7 cellular contexts compared by ENCODE assay signal in genomic region chr7:54664235-54665228, GRCh38.
DNase-seq lines count a peak whose midpoint lies in the region; ATAC-seq and TF ChIP-seq lines count a peak whose summit lies in the region.

No MANE protein-coding gene starts in this region.

- H3K27ac ChIP-seq in VCaP, result peak overlapping the region; percentile 31; the same call in 1 of the 2 replicates

- TF ChIP-seq CTCF in GM10266 (IDR thresholded peaks at IDR 0.05; ENCODE audit: control insufficient read depth, insufficient read depth, low read depth, missing control alignments), result peak; percentile 55
- peak; percentile 83 for TF ChIP-seq CTCF in LNCAP (IDR thresholded peaks at IDR 0.05)
- peak; percentile 83 for TF ChIP-seq CTCF in VCaP (conservative IDR thresholded peaks at IDR 0.05)

- ATAC-seq in GM21526 (IDR thresholded peaks at IDR 0.05; ENCODE audit: low FRiP score, unreplicated experiment), result peak; percentile 65

- DNase-seq in GM10266 (ENCODE audit: extremely low spot score) (peak; percentile 65), foreskin melanocyte (peak; percentile 1), nucleus accumbens (lab: John Stamatoyannopoulos, UW) (peak in 53 of 56 donors; percentile 12 to 81 (median 50)), HCEC 1CT (no peak)
